In the genomic region with DNA sequence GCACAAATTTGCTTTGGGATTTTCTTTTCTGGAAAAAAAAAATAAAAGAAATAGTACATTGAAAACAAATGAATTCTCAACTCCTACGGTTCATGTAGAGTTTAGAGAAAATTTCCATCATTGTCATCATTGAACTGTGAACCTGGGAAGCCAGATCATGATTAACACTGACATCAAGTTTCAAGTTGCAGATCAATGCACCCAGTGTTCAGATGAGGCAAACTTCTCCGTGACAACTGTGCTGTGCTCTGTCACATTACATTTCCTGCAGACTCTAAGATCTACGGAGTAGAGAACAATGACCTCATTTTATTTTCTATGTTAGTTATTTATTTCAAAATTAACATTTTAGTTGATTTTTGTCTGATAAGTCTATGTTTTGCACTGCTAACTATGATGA, we compare ENCODE assay signal across 20 cellular contexts.
DNase-seq lines count a peak whose midpoint lies in the region; ATAC-seq and TF ChIP-seq lines count a peak whose summit lies in the region.
"Had no signal": no experiment of that assay in that cellular context is flagged by ENCODE, and none has a peak within 500 bp of the region (broad histone marks: within the 10 kb centered on the region; RNA-seq: fewer than 3 reads in every experiment).

No MANE protein-coding gene starts in this region.

- no peak overlapping the region for H3K4me3 ChIP-seq in PC-9
- H3K4me3 ChIP-seq: MG63, SJCRH30 had no signal

- CTCF ChIA-PET in PC-9 (lab: Charles Lee), result no interaction called here

- POLR2A ChIA-PET in PC-9 (lab: Charles Lee; ENCODE audit: unreplicated experiment), result no interaction called here

- peaks cover 20% of the 10 kb centered on the region for H3K36me3 ChIP-seq in PC-9 (ENCODE audit: low read depth)

- H3K9me2 ChIP-seq in PC-9 (ENCODE audit: insufficient read depth), result no peaks in the 10 kb centered on the region

- no peaks in the 10 kb centered on the region for H3K27me3 ChIP-seq in PC-9 (ENCODE audit: insufficient read depth, low read depth)
- H3K27me3 ChIP-seq: MG63, SJCRH30 had no signal

- no peak overlapping the region for H3K27ac ChIP-seq in PC-9

- H3K4me1 ChIP-seq in PC-9 (replicated peaks; ENCODE audit: insufficient read depth), result peaks cover 28% of the 10 kb centered on the region

- no TSS peak for BruUV-seq in PC-9 (replicated peaks; lab: Mats Ljungman, UMichigan)

- peaks cover 3 to 5% of the 10 kb centered on the region in 2 donors for H3K36me3 Mint-ChIP-seq in activated T-cell treated with anti-CD3 and anti-CD28 coated beads, Interleukin-2, amount 50 U/mL, for 72 hours (ENCODE audit: insufficient read depth in 2 of 2)
- peaks cover 18% of the 10 kb centered on the region for H3K36me3 Mint-ChIP-seq in activated T-cell treated with anti-CD3 and anti-CD28 coated beads, Interleukin-2, amount 50 U/mL, for 24 hours (ENCODE audit: low read depth)
- peaks cover 58% of the 10 kb centered on the region for H3K36me3 Mint-ChIP-seq in chondrocyte (ENCODE audit: low read depth)

- H3K27ac Mint-ChIP-seq in activated T-cell treated with anti-CD3 and anti-CD28 coated beads, Interleukin-2, amount 50 U/mL, for 72 hours, result no peak overlapping the region
- H3K27ac Mint-ChIP-seq in activated T-cell treated with anti-CD3 and anti-CD28 coated beads, Interleukin-2, amount 50 U/mL, for 24 hours, result no peak overlapping the region
- H3K27ac Mint-ChIP-seq in chondrocyte (ENCODE audit: unreplicated experiment), result peak overlapping the region; percentile 28
- H3K27ac Mint-ChIP-seq: CD4-positive, CD25-positive, alpha-beta regulatory T cell had no signal

- peak in 1 of 2 donors; percentile 7 for DNase-seq in activated T-cell treated with anti-CD3 and anti-CD28 coated beads, Interleukin-2, amount 50 U/mL, for 72 hours
- DNase-seq in activated T-cell treated with anti-CD3 and anti-CD28 coated beads, Interleukin-2, amount 50 U/mL, for 24 hours, result no peak
- peak; percentile 28 for DNase-seq in stimulated activated CD4-positive, alpha-beta T cell treated with anti-CD3 and anti-CD28 coated beads, Interleukin-1b, Interleukin-23, amount 100 ng/mL, for 48 hours
- no peak for DNase-seq in stimulated activated CD4-positive, alpha-beta T cell treated with anti-CD3 and anti-CD28 coated beads, Interleukin-12 subunit alpha, Interleukin-12 subunit beta, amount 100 ng/mL, for 4 hours
- DNase-seq in chondrocyte (ENCODE audit: low spot score), result no peak
- DNase-seq in T-helper 2 cell, result no peak
- no peak for DNase-seq in PC-9
- DNase-seq: CD4-positive, CD25-positive, alpha-beta regulatory T cell; COR-L47; DMS 273 treated with DMSO at 0.1 percent for 48 hours; DMS79 treated with DMSO at 0.1 percent for 48 hours; H7; HFFc6; MG63; NCI-H1417; NCI-H1694 treated with DMSO at 0.1 percent for 48 hours; NCI-H2081 treated with DMSO at 0.1 percent for 48 hours; NCI-H2171 treated with DMSO at 0.1 percent for 48 hours; NCI-H526; SJCRH30 had no signal

- H3K79me2 ChIP-seq in PC-9 (ENCODE audit: low read depth), result no peaks in the 10 kb centered on the region

- TF ChIP-seq CTCF in chondrocyte (IDR thresholded peaks at IDR 0.05), result no peak
- TF ChIP-seq CTCF in PC-9 (conservative IDR thresholded peaks at IDR 0.05), result no peak

- intact Hi-C loops in PC-9 (cut with micrococcal nuclease; ENCODE audit: unreplicated experiment), result no loop called here

- H3K9me3 Mint-ChIP-seq in activated T-cell treated with anti-CD3 and anti-CD28 coated beads, Interleukin-2, amount 50 U/mL, for 72 hours, result no peaks in the 10 kb centered on the region
- no peaks in the 10 kb centered on the region for H3K9me3 Mint-ChIP-seq in activated T-cell treated with anti-CD3 and anti-CD28 coated beads, Interleukin-2, amount 50 U/mL, for 24 hours
- no peaks in the 10 kb centered on the region for H3K9me3 Mint-ChIP-seq in chondrocyte (ENCODE audit: low read depth)
- H3K9me3 Mint-ChIP-seq: CD4-positive, CD25-positive, alpha-beta regulatory T cell; HFFc6 had no signal

- no peak overlapping the region for H3K4me2 ChIP-seq in PC-9

- no peak overlapping the region for H3K4me3 Mint-ChIP-seq in activated T-cell treated with anti-CD3 and anti-CD28 coated beads, Interleukin-2, amount 50 U/mL, for 72 hours
- no peak overlapping the region for H3K4me3 Mint-ChIP-seq in activated T-cell treated with anti-CD3 and anti-CD28 coated beads, Interleukin-2, amount 50 U/mL, for 24 hours
- no peak overlapping the region for H3K4me3 Mint-ChIP-seq in chondrocyte (ENCODE audit: unreplicated experiment)
- H3K4me3 Mint-ChIP-seq: CD4-positive, CD25-positive, alpha-beta regulatory T cell; HFFc6 had no signal

- H3K27me3 Mint-ChIP-seq in activated T-cell treated with anti-CD3 and anti-CD28 coated beads, Interleukin-2, amount 50 U/mL, for 72 hours (ENCODE audit: low read depth), result no peaks in the 10 kb centered on the region
- H3K27me3 Mint-ChIP-seq in activated T-cell treated with anti-CD3 and anti-CD28 coated beads, Interleukin-2, amount 50 U/mL, for 24 hours, result no peaks in the 10 kb centered on the region
- H3K27me3 Mint-ChIP-seq in chondrocyte (ENCODE audit: low read depth), result no peaks in the 10 kb centered on the region
- H3K27me3 Mint-ChIP-seq: CD4-positive, CD25-positive, alpha-beta regulatory T cell had no signal

- H4K20me1 ChIP-seq in PC-9 (ENCODE audit: insufficient read depth), result no peaks in the 10 kb centered on the region

- H3K9me3 ChIP-seq in PC-9 (ENCODE audit: insufficient read depth, low read depth), result no peaks in the 10 kb centered on the region
- H3K9me3 ChIP-seq: MG63, SJCRH30 had no signal

- no peak overlapping the region for H2AFZ ChIP-seq in PC-9

- H3F3A ChIP-seq in PC-9 (ENCODE audit: insufficient read depth, low read depth), result peaks cover 27% of the 10 kb centered on the region; the same call in 1 of the 2 replicates

- peak; percentile 72 to 83 for ATAC-seq in activated T-cell treated with anti-CD3 and anti-CD28 coated beads, Interleukin-2, amount 50 U/mL, for 72 hours (replicated peaks in 1 of 2)

- H3K4me1 Mint-ChIP-seq in activated T-cell treated with anti-CD3 and anti-CD28 coated beads, Interleukin-2, amount 50 U/mL, for 72 hours (ENCODE audit: low read depth), result peaks cover 27% of the 10 kb centered on the region
- H3K4me1 Mint-ChIP-seq in activated T-cell treated with anti-CD3 and anti-CD28 coated beads, Interleukin-2, amount 50 U/mL, for 24 hours (ENCODE audit: low read depth), result peaks cover 35% of the 10 kb centered on the region
- peaks cover 90% of the 10 kb centered on the region for H3K4me1 Mint-ChIP-seq in chondrocyte (ENCODE audit: low read depth)
